ENCODE assay signal across 1 cellular context in the genomic region with DNA sequence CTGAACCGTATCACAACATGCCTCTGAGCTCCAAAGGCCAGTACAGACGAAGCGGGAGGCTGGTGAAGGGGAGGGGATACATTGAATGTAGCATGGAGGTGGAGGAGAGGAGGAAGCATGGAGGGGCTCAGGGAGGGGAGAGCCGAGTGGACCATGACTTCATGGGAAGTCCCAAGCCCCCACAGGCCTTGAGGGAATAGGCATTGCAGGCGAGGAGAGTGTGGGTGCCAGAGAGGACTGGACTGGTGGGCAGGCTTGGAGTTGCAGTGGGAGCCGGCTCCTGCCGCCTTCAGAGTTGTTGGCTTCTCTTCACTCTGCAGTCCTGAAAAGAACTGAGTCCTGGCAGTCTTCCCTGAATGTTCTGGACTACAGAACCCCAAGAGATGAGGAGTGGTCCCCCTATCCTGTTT.
TF ChIP-seq lines count a peak whose summit lies in the region.

No MANE protein-coding gene starts in this region.

TF ChIP-seq in H1, 55 proteins besides CTCF, POLR2A, EP300 and RAD21:
- TF ChIP-seq KDM1A (IDR thresholded peaks at IDR 0.05; ENCODE audit: borderline replicate concordance, low read length) (no peak), JUND (IDR thresholded peaks at IDR 0.05; ENCODE audit: low read length) (no peak), TBP (IDR thresholded peaks at IDR 0.05; ENCODE audit: low read depth, low read length) (no peak), EZH2 (IDR thresholded peaks at IDR 0.05; ENCODE audit: low read depth, low read length, severe bottlenecking) (no peak), RBBP5 (IDR thresholded peaks at IDR 0.05; ENCODE audit: borderline replicate concordance, low read depth, low read length) (no peak), HDAC6 (IDR thresholded peaks at IDR 0.05; ENCODE audit: low read depth, low read length) (no peak), CTBP2 (IDR thresholded peaks at IDR 0.05; ENCODE audit: borderline replicate concordance, insufficient read depth, insufficient read length, low read length) (no peak), ASH2L (IDR thresholded peaks at IDR 0.05; ENCODE audit: low read length) (no peak), SAP30 (IDR thresholded peaks at IDR 0.05; ENCODE audit: insufficient read depth, insufficient replicate concordance, low read length) (no peak), BRCA1 (IDR thresholded peaks at IDR 0.05; ENCODE audit: low read depth, low read length) (no peak), NRF1 (IDR thresholded peaks at IDR 0.05; ENCODE audit: low read depth, low read length) (no peak), BACH1 (IDR thresholded peaks at IDR 0.05; ENCODE audit: low read length) (no peak), CBX8 (IDR thresholded peaks at IDR 0.05; ENCODE audit: borderline replicate concordance, low read depth, low read length) (no peak)
- TF ChIP-seq, protein P1, sequence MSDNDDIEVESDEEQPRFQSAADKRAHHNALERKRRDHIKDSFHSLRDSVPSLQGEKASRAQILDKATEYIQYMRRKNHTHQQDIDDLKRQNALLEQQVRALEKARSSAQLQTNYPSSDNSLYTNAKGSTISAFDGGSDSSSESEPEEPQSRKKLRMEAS (IDR thresholded peaks at IDR 0.05), result no peak
- TF ChIP-seq, protein P2, sequence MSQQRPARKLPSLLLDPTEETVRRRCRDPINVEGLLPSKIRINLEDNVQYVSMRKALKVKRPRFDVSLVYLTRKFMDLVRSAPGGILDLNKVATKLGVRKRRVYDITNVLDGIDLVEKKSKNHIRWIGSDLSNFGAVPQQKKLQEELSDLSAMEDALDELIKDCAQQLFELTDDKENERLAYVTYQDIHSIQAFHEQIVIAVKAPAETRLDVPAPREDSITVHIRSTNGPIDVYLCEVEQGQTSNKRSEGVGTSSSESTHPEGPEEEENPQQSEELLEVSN (IDR thresholded peaks at IDR 0.05), result no peak
